17 cellular contexts compared by ENCODE assay signal in the genomic region with DNA sequence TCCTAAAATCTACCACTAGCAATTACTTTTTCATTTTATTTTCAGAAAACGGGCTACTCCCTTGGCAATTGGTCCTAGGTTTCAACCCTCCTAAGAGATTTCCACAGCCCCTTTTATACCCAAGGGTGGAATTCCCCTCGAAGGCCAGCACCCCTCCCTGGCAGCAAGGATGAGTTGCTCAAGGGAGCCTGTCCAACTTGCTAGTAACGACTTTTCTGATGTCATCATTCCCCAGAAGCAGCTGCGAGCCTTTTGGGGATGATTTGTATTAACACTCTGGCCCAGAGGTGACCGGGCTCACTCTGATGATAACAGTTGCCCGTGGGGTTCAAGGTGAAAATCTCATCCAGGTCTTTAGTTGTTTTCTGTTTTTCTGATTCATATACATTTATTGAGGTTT. TPM values are rescaled to one million over a fixed set of nuclear protein-coding genes. Genes with fewer than 3 reads are reported as not detected.
DNase-seq lines count a peak whose midpoint lies in the region; ATAC-seq and TF ChIP-seq lines count a peak whose summit lies in the region.
"Had no signal": no experiment of that assay in that cellular context is flagged by ENCODE, and none has a peak within 500 bp of the region (broad histone marks: within the 10 kb centered on the region; RNA-seq: fewer than 3 reads in every experiment).

No MANE protein-coding gene starts in this region.

- intact Hi-C loops in heart left ventricle (cut with DNase I), result no loop called here
- intact Hi-C loops in cardiac septum (cut with DNase I), result no loop called here
- intact Hi-C loops in dendritic cell treated with granulocyte-macrophage colony-stimulating factor and Interleukin-4, amounts not matched to agents 40 ng/mL and 50 ng/mL, for 4 days (cut with micrococcal nuclease), result no loop called here
- intact Hi-C loops in vagina (cut with DNase I), result no loop called here

- H3K27ac ChIP-seq in heart left ventricle (peak overlapping the region in 7 of 12 donors; percentile 9 to 75 (median 20)), lung (ENCODE audit: low read depth in 1 of 2, low read length in 1 of 2) (peak overlapping the region in 1 of 2 donors; percentile 57), vagina (peak overlapping the region; percentile 68)

- no peak for DNase-seq in heart left ventricle
- DNase-seq in cardiac septum (ENCODE audit: low spot score), result no peak
- DNase-seq in lung (ENCODE audit: low spot score), result no peak
- DNase-seq in vagina (ENCODE audit: extremely low spot score in 2 of 2), result no peak
- no peak for DNase-seq in stimulated activated CD4-positive, alpha-beta T cell treated with anti-CD3 and anti-CD28 coated beads, Interleukin-2, amount 100 ng/mL, for 48 hours
- no peak for DNase-seq in osteocyte (ENCODE audit: extremely low spot score, unreplicated experiment)
- no peak for DNase-seq in NCI-H82 (lab: John Stamatoyannopoulos, UW)
- DNase-seq: activated CD4-positive, alpha-beta T cell treated with anti-CD3 and anti-CD28 coated beads, Interleukin-2, amount 10 ng/mL, durations not matched to agents 24 days and 14 days; activated naive CD4-positive, alpha-beta T cell; DND-41; effector CD4-positive, alpha-beta T cell; H7; Kasumi-1; kidney; NCI-H446 treated with DMSO at 0.1 percent for 48 hours; occipital lobe had no signal

- ATAC-seq in heart left ventricle, result peak in 2 of 4 donors; percentile 47 to 60
- ATAC-seq in lung (ENCODE audit: insufficient read depth, low FRiP score), result peak; percentile 32

- H3K4me1 Mint-ChIP-seq in dendritic cell treated with granulocyte-macrophage colony-stimulating factor and Interleukin-4, amounts not matched to agents 40 ng/mL and 50 ng/mL, for 4 days (ENCODE audit: low read depth), result peaks cover 59% of the 10 kb centered on the region
- H3K4me1 Mint-ChIP-seq in osteocyte (ENCODE audit: unreplicated experiment), result peaks cover 26% of the 10 kb centered on the region
- H3K4me1 Mint-ChIP-seq: activated CD4-positive, alpha-beta T cell treated with anti-CD3 and anti-CD28 coated beads, Interleukin-2, amount 10 ng/mL, durations not matched to agents 24 days and 14 days had no signal

- peaks cover 5 to 96% (median 86%) of the 10 kb centered on the region in 12 donors for H3K4me1 ChIP-seq in heart left ventricle
- H3K4me1 ChIP-seq in lung (ENCODE audit: control insufficient read depth in 2 of 2, insufficient read depth in 2 of 2, low read length in 2 of 2), result peaks cover 24 to 37% of the 10 kb centered on the region in 2 donors
- H3K4me1 ChIP-seq in vagina, result peaks cover 60% of the 10 kb centered on the region

- WGBS in heart left ventricle, 4 donors, result 15 to 29% (median 18%) methylated on average over 6 of the region's 6 CpGs
- 41 to 45% methylated on average over 6 of the region's 6 CpGs for WGBS in lung, 2 donors

- no peaks in the 10 kb centered on the region for H3K9me3 ChIP-seq in heart left ventricle
- H3K9me3 ChIP-seq in lung (ENCODE audit: control insufficient read depth in 2 of 2, insufficient read depth in 1 of 2, low read length in 1 of 2), result peaks cover 0 to 1% of the 10 kb centered on the region in 2 donors
- no peaks in the 10 kb centered on the region for H3K9me3 ChIP-seq in vagina

- no peaks in the 10 kb centered on the region for H3K9me3 Mint-ChIP-seq in dendritic cell treated with granulocyte-macrophage colony-stimulating factor and Interleukin-4, amounts not matched to agents 40 ng/mL and 50 ng/mL, for 4 days
- no peaks in the 10 kb centered on the region for H3K9me3 Mint-ChIP-seq in osteocyte (ENCODE audit: unreplicated experiment)
- H3K9me3 Mint-ChIP-seq: activated CD4-positive, alpha-beta T cell treated with anti-CD3 and anti-CD28 coated beads, Interleukin-2, amount 10 ng/mL, durations not matched to agents 24 days and 14 days had no signal

- H3K36me3 ChIP-seq in heart left ventricle, result peaks cover 0 to 57% (median 23%) of the 10 kb centered on the region in 9 donors
- H3K36me3 ChIP-seq in lung (ENCODE audit: control insufficient read depth in 2 of 2, insufficient read depth in 2 of 2, low read length in 2 of 2), result peaks cover 6 to 19% of the 10 kb centered on the region in 2 donors
- H3K36me3 ChIP-seq in vagina, result peaks cover 0 to 12% of the 10 kb centered on the region in 2 donors

- H3K27me3 ChIP-seq in heart left ventricle (no peaks in the 10 kb centered on the region), lung (ENCODE audit: control insufficient read depth, insufficient read depth) (no peaks in the 10 kb centered on the region), vagina (no peaks in the 10 kb centered on the region)

- TF ChIP-seq CTCF in heart left ventricle (IDR thresholded peaks at IDR 0.05) (no peak), lung (IDR thresholded peaks at IDR 0.05; ENCODE audit: control extremely low read depth, extremely low read depth) (no peak), vagina (IDR thresholded peaks at IDR 0.05) (no peak), osteocyte (IDR thresholded peaks at IDR 0.05) (no peak)

- no peaks in the 10 kb centered on the region for H3K27me3 Mint-ChIP-seq in dendritic cell treated with granulocyte-macrophage colony-stimulating factor and Interleukin-4, amounts not matched to agents 40 ng/mL and 50 ng/mL, for 4 days
- no peaks in the 10 kb centered on the region for H3K27me3 Mint-ChIP-seq in osteocyte (ENCODE audit: unreplicated experiment)

- H3K4me3 Mint-ChIP-seq in dendritic cell treated with granulocyte-macrophage colony-stimulating factor and Interleukin-4, amounts not matched to agents 40 ng/mL and 50 ng/mL, for 4 days, result no peak overlapping the region
- H3K4me3 Mint-ChIP-seq in osteocyte (ENCODE audit: unreplicated experiment), result no peak overlapping the region
- H3K4me3 Mint-ChIP-seq: activated CD4-positive, alpha-beta T cell treated with anti-CD3 and anti-CD28 coated beads, Interleukin-2, amount 10 ng/mL, durations not matched to agents 24 days and 14 days had no signal

- no peak for TF ChIP-seq POLR2A in heart left ventricle (IDR thresholded peaks at IDR 0.05)
- no peak for TF ChIP-seq POLR2A in vagina (IDR thresholded peaks at IDR 0.05)

- H3K4me3 ChIP-seq in heart left ventricle (no peak overlapping the region), lung (no peak overlapping the region), vagina (no peak overlapping the region)

- H3K27ac Mint-ChIP-seq in dendritic cell treated with granulocyte-macrophage colony-stimulating factor and Interleukin-4, amounts not matched to agents 40 ng/mL and 50 ng/mL, for 4 days, result peak overlapping the region; percentile 46
- no peak overlapping the region for H3K27ac Mint-ChIP-seq in osteocyte (ENCODE audit: unreplicated experiment)
- H3K27ac Mint-ChIP-seq: activated CD4-positive, alpha-beta T cell treated with anti-CD3 and anti-CD28 coated beads, Interleukin-2, amount 10 ng/mL, durations not matched to agents 24 days and 14 days had no signal

- peaks cover 77% of the 10 kb centered on the region for H3K36me3 Mint-ChIP-seq in dendritic cell treated with granulocyte-macrophage colony-stimulating factor and Interleukin-4, amounts not matched to agents 40 ng/mL and 50 ng/mL, for 4 days (ENCODE audit: low read depth)
- peaks cover 3% of the 10 kb centered on the region for H3K36me3 Mint-ChIP-seq in osteocyte (ENCODE audit: unreplicated experiment)

RNA-seq across cellular contexts. Expression of gene NAA20, which starts 30.7 kb away (rescaled TPM):
- total RNA-seq in heart left ventricle (10 to 100 TPM; 36.0 to 79.8 (median 59.1) TPM), cardiac septum (63.4 TPM), lung (10 to 100 TPM; 33.6 to 55.6 TPM), vagina (28.2 TPM), osteocyte (49.6 and 50.6 TPM in 2 replicates)
- polyA plus RNA-seq in heart left ventricle (100 to 1,000 TPM; 108 to 130 TPM), lung (100 to 1,000 TPM in 1 of 2 donors, 10 to 100 TPM in 1; 64.3 to 143 TPM)
